In genomic region chr4:36189511-36190226, GRCh38 we compare ENCODE assay signal across 10 cellular contexts. TPM values are rescaled to one million over a fixed set of nuclear protein-coding genes. Genes with fewer than 3 reads are reported as not detected.
A peak's percentile ranks its signal among the peaks of the same experiment; 100 is the strongest.
DNase-seq lines count a peak whose midpoint lies in the region; ATAC-seq, FAIRE-seq and TF ChIP-seq lines count a peak whose summit lies in the region.
"Had no signal": no experiment of that assay in that cellular context is flagged by ENCODE, and none has a peak within 500 bp of the region (broad histone marks: within the 10 kb centered on the region; RNA-seq: fewer than 3 reads in every experiment).

No MANE protein-coding gene starts in this region.

- DNase-seq in Jurkat, Clone E6-1 (ENCODE audit: low read depth, low spot score), result peak; percentile 69
- DNase-seq in HepG2 (ENCODE audit: low spot score), result no peak
- no peak for DNase-seq in NCI-H2171 treated with DMSO at 0.1 percent for 48 hours (lab: John Stamatoyannopoulos, UW)
- no peak for DNase-seq in NCI-H146 treated with DMSO at 0.1 percent for 48 hours (lab: John Stamatoyannopoulos, UW; ENCODE audit: unreplicated experiment)
- no peak for DNase-seq in NCI-H2081 (lab: John Stamatoyannopoulos, UW)
- DNase-seq in activated CD4-positive, alpha-beta T cell treated with anti-CD3 and anti-CD28 coated beads, Interleukin-2, amount 50 U/mL, for 1 hour, result no peak
- DNase-seq: NCI-H2227 treated with DMSO at 0.1 percent for 48 hours had no signal

- no peak overlapping the region for H3K4me2 ChIP-seq in HepG2 (ENCODE audit: low read depth, low read length)

- POLR2A ChIA-PET in HepG2 (lab: Yijun Ruan, JAX), result no interaction called here

- no peak for TF ChIP-seq POLR2A in HepG2 (IDR thresholded peaks at IDR 0.05; ENCODE audit: insufficient read depth in 1 of 2, low read depth in 2 of 2, low read length in 2 of 2)

- H3K27ac ChIP-seq in HepG2 (ENCODE audit: extremely low read length, insufficient read depth, low read length), result no peak overlapping the region
- H3K27ac ChIP-seq: epithelial cell of prostate had no signal

- CTCF ChIA-PET in HepG2 (lab: Yijun Ruan, JAX; ENCODE audit: low intra/inter-chr PET ratio, low total read pairs), result no interaction called here

- intact Hi-C loops in HepG2 (cut with micrococcal nuclease; ENCODE audit: unreplicated experiment), result no loop called here

- no peaks in the 10 kb centered on the region for H3K4me1 ChIP-seq in HepG2 (ENCODE audit: insufficient read depth, low read length)

- no peaks in the 10 kb centered on the region for H3K36me3 ChIP-seq in HepG2 (replicated peaks in 1 of 2; ENCODE audit: control insufficient read depth in 1 of 2, insufficient read depth in 2 of 2, low read length in 2 of 2)

- BruUV-seq in HepG2 (replicated peaks; lab: Mats Ljungman, UMichigan), result no TSS peak

- H3K9me3 ChIP-seq in HepG2 (ENCODE audit: low read length), result no peaks in the 10 kb centered on the region

- FAIRE-seq in HepG2 (lab: Jason Lieb, UNC), result no peak

- H3K27me3 ChIP-seq in HepG2 (ENCODE audit: control insufficient read depth in 1 of 2, insufficient read depth in 2 of 2, low read length in 2 of 2), result no peaks in the 10 kb centered on the region

- ATAC-seq in GM18519 (IDR thresholded peaks at IDR 0.05; ENCODE audit: low FRiP score, unreplicated experiment), result peak; percentile 68
- ATAC-seq in GM21619 (IDR thresholded peaks at IDR 0.05; ENCODE audit: unreplicated experiment), result peak; percentile 70
- ATAC-seq in HepG2, result no peak

- no peak overlapping the region for H2AFZ ChIP-seq in HepG2 (ENCODE audit: low read length)

- WGBS in HepG2 (ENCODE audit: low lambda C conversion rate), result 15% methylated on average over 3 of the region's 3 CpGs

- no peak overlapping the region for H3K4me3 ChIP-seq in Jurkat, Clone E6-1 (ENCODE audit: low read length)
- no peak overlapping the region for H3K4me3 ChIP-seq in HepG2 (replicated peaks in 1 of 3; ENCODE audit: insufficient read depth in 1 of 3, low read depth in 2 of 3, low read length in 3 of 3)

- TF ChIP-seq CTCF in HepG2 (CRISPR knock-in tag; IDR thresholded peaks at IDR 0.05), result no peak

- no peaks in the 10 kb centered on the region for H3K79me2 ChIP-seq in HepG2 (ENCODE audit: insufficient read depth, low read length)

- no peak for TF ChIP-seq RAD21 in HepG2 (CRISPR knock-in tag; IDR thresholded peaks at IDR 0.05)

- in situ Hi-C loops in HepG2 (cut with HindIII; ENCODE audit: extremely low pct_ligation_motif_present, low pct_unique_long_range_greater_than_20kb), result no loop called here

- H4K20me1 ChIP-seq in HepG2 (ENCODE audit: insufficient read depth, low read length), result no peaks in the 10 kb centered on the region

- no peak overlapping the region for H3K9ac ChIP-seq in HepG2 (ENCODE audit: insufficient read depth, low read depth, low read length)

- TF ChIP-seq EP300 in HepG2 (IDR thresholded peaks at IDR 0.05; ENCODE audit: low read depth in 2 of 2, low read length in 2 of 2), result no peak
- no peak for TF ChIP-seq EP300 in HepG2 (CRISPR knock-in tag; IDR thresholded peaks at IDR 0.05; ENCODE audit: borderline replicate concordance)

TF ChIP-seq in HepG2, 621 proteins besides CTCF, POLR2A, EP300 and RAD21:
- no peak for TF ChIP-seq SMAD9 (CRISPR knock-in tag; IDR thresholded peaks at IDR 0.05)
- peak; percentile 96 for TF ChIP-seq GZF1 (CRISPR knock-in tag; IDR thresholded peaks at IDR 0.05)
TF ChIP-seq in HepG2: peak in this region for 1.

RNA-seq across cellular contexts. Expression of gene ARAP2, which starts 54.6 kb away (rescaled TPM):
- polyA plus RNA-seq in Jurkat, Clone E6-1 (2012; ENCODE audit: insufficient read depth, insufficient read length), result 4.0 TPM
- total RNA-seq in HepG2 (2016; rRNA removed; fragmentation: Illumina TruSeq; extraction: Trizol), result 1.4 and 1.5 TPM in 2 replicates
- 1.5 and 1.8 TPM in 2 replicates for total RNA-seq in HepG2 (2016; cell fraction: cytosol; rRNA removed; fragmentation: Illumina TruSeq; extraction: Trizol; ENCODE audit: low read depth)
- total RNA-seq in HepG2 (2016; cell fraction: insoluble cytoplasmic fraction; rRNA removed; fragmentation: Illumina TruSeq; extraction: Trizol), result 0.95 and 0.97 TPM in 2 replicates
- total RNA-seq in HepG2 (2016; cell fraction: membrane; rRNA removed; fragmentation: Illumina TruSeq; extraction: Trizol), result 1.00 and 1.2 TPM in 2 replicates
- 4.1 and 5.6 TPM in 2 replicates for total RNA-seq in HepG2 (2016; cell fraction: nucleus; rRNA removed; fragmentation: Illumina TruSeq; extraction: Trizol)
- 0.16 and 0.37 TPM in 2 replicates for polyA plus RNA-seq in HepG2 (2011; rRNA removed)
- polyA plus RNA-seq in HepG2 (2011; cell fraction: cytosol; rRNA removed), result 0.09 TPM in 2 replicates
- polyA plus RNA-seq in HepG2 (2011; cell fraction: nucleus; rRNA removed), result 0.14 and 0.35 TPM in 2 replicates
- polyA plus RNA-seq in HepG2 (2012), result 0.13 and 0.16 TPM in 2 replicates
- polyA plus RNA-seq in HepG2 (2016; cell fraction: cytosol; fragmentation: Illumina TruSeq; extraction: Trizol; ENCODE audit: low read depth), result 0.02 and 0.10 TPM in 2 replicates
- 0.32 and 0.37 TPM in 2 replicates for polyA plus RNA-seq in HepG2 (2016; cell fraction: insoluble cytoplasmic fraction; fragmentation: Illumina TruSeq; extraction: Trizol; ENCODE audit: low read depth)
- polyA plus RNA-seq in HepG2 (2016; cell fraction: membrane; fragmentation: Illumina TruSeq; extraction: Trizol; ENCODE audit: low read depth), result 0.03 and 0.15 TPM in 2 replicates
- 0.53 and 0.87 TPM in 2 replicates for polyA plus RNA-seq in HepG2 (2016; cell fraction: nucleus; fragmentation: Illumina TruSeq; extraction: Trizol; ENCODE audit: insufficient read depth, low read depth)
- 0.74 and 12.3 TPM in 2 replicates for polyA minus RNA-seq in HepG2 (2011; rRNA and poly(A)+ RNA removed; ENCODE audit: low replicate concordance)
- polyA minus RNA-seq in HepG2 (2011; cell fraction: cytosol; rRNA and poly(A)+ RNA removed), result 0.49 and 0.70 TPM in 2 replicates
- 3.1 and 4.7 TPM in 2 replicates for polyA minus RNA-seq in HepG2 (2011; cell fraction: nucleus; rRNA and poly(A)+ RNA removed)
